In genomic region chr22:28841111-28841510, GRCh38 we compare ENCODE assay signal across 21 cellular contexts.
"Had no signal": no experiment of that assay in that cellular context is flagged by ENCODE, and none has a peak within 500 bp of the region (broad histone marks: within the 10 kb centered on the region; RNA-seq: fewer than 3 reads in every experiment).

No MANE protein-coding gene starts in this region.

- H3K27me3 ChIP-seq: foreskin keratinocyte, neutrophil, thyroid gland, uterus had no signal

- ATAC-seq: activated CD8-positive, alpha-beta T cell treated with anti-CD3 and anti-CD28 coated beads, Interleukin-2, amount 10 ng/mL, durations not matched to agents 7 days and 5 days; activated naive CD4-positive, alpha-beta T cell treated with anti-CD3 and anti-CD28 coated beads, Interleukin-2, amount 50 U/mL, for 72 hours; foreskin keratinocyte; natural killer cell; stimulated activated memory B cell treated with anti-CD40 and anti-IgM and Interleukin-4, amounts not matched to agents 10 μg/mL and 1 μg/mL and 100 μg/mL, for 72 hours had no signal

- H3K4me1 ChIP-seq: foreskin keratinocyte, parathyroid adenoma, thyroid gland, uterus had no signal

- H3K9ac ChIP-seq: parathyroid adenoma had no signal

- H2AFZ ChIP-seq: parathyroid adenoma had no signal

- H3K9me3 ChIP-seq: neutrophil, thyroid gland, uterus had no signal

- H3K27ac ChIP-seq: foreskin keratinocyte, neutrophil, parathyroid adenoma, thyroid gland, uterus had no signal

- H3K4me3 ChIP-seq: thyroid gland, uterus had no signal

- H3K27me3 Mint-ChIP-seq: activated CD4-positive, alpha-beta T cell treated with anti-CD3 and anti-CD28 coated beads, Interleukin-2, amount 10 ng/mL, durations not matched to agents 24 days and 14 days; stimulated activated memory B cell treated with anti-CD40 and anti-IgM and Interleukin-4, amounts not matched to agents 10 μg/mL and 1 μg/mL and 100 μg/mL, for 72 hours had no signal

- H3K9me3 Mint-ChIP-seq: activated CD4-positive, alpha-beta T cell treated with anti-CD3 and anti-CD28 coated beads, Interleukin-2, amount 10 ng/mL, durations not matched to agents 24 days and 14 days; activated naive CD4-positive, alpha-beta T cell treated with anti-CD3 and anti-CD28 coated beads, Interleukin-2, amount 50 U/mL, for 72 hours; natural killer cell; stimulated activated memory B cell treated with anti-CD40 and anti-IgM and Interleukin-4, amounts not matched to agents 10 μg/mL and 1 μg/mL and 100 μg/mL, for 72 hours had no signal

- DNase-seq: activated CD4-positive, alpha-beta T cell treated with anti-CD3 and anti-CD28 coated beads, Interleukin-2, amount 10 ng/mL, durations not matched to agents 24 days and 14 days; activated CD4-positive, CD25-positive, alpha-beta regulatory T cell; activated CD8-positive, alpha-beta memory T cell treated with anti-CD3 and anti-CD28 coated beads, Interleukin-2, amount 50 U/mL, for 4 hours; activated CD8-positive, alpha-beta T cell treated with anti-CD3 and anti-CD28 coated beads, Interleukin-2, amount 10 ng/mL, durations not matched to agents 7 days and 5 days; activated effector memory CD4-positive, alpha-beta T cell treated with anti-CD3 and anti-CD28 coated beads, Interleukin-2, amount 50 U/mL, for 16 hours; activated T-cell treated with anti-CD3 and anti-CD28 coated beads, Interleukin-2, amount 50 U/mL, for 48 hours; caudate nucleus; cortex of kidney; effector CD4-positive, alpha-beta T cell; foreskin keratinocyte; head of caudate nucleus; mesendoderm; natural killer cell; retina; stimulated activated CD4-positive, alpha-beta T cell treated with anti-CD3 and anti-CD28 coated beads, Interleukin-2, amount 100 ng/mL, for 48 hours; thyroid gland; uterus had no signal

- H3K27ac Mint-ChIP-seq: activated CD4-positive, alpha-beta T cell treated with anti-CD3 and anti-CD28 coated beads, Interleukin-2, amount 10 ng/mL, durations not matched to agents 24 days and 14 days; activated CD8-positive, alpha-beta T cell treated with anti-CD3 and anti-CD28 coated beads, Interleukin-2, amount 10 ng/mL, durations not matched to agents 7 days and 5 days; activated naive CD4-positive, alpha-beta T cell treated with anti-CD3 and anti-CD28 coated beads, Interleukin-2, amount 50 U/mL, for 72 hours; natural killer cell; stimulated activated memory B cell treated with anti-CD40 and anti-IgM and Interleukin-4, amounts not matched to agents 10 μg/mL and 1 μg/mL and 100 μg/mL, for 72 hours had no signal

- H3K79me2 ChIP-seq: parathyroid adenoma had no signal

- H3K36me3 Mint-ChIP-seq: activated naive CD4-positive, alpha-beta T cell treated with anti-CD3 and anti-CD28 coated beads, Interleukin-2, amount 50 U/mL, for 72 hours; natural killer cell; stimulated activated memory B cell treated with anti-CD40 and anti-IgM and Interleukin-4, amounts not matched to agents 10 μg/mL and 1 μg/mL and 100 μg/mL, for 72 hours had no signal

- H3K4me1 Mint-ChIP-seq: activated CD4-positive, alpha-beta T cell treated with anti-CD3 and anti-CD28 coated beads, Interleukin-2, amount 10 ng/mL, durations not matched to agents 24 days and 14 days; natural killer cell; stimulated activated memory B cell treated with anti-CD40 and anti-IgM and Interleukin-4, amounts not matched to agents 10 μg/mL and 1 μg/mL and 100 μg/mL, for 72 hours had no signal

- H3K36me3 ChIP-seq: neutrophil, thyroid gland, uterus had no signal

- H3K4me3 Mint-ChIP-seq: activated CD4-positive, alpha-beta T cell treated with anti-CD3 and anti-CD28 coated beads, Interleukin-2, amount 10 ng/mL, durations not matched to agents 24 days and 14 days; activated CD8-positive, alpha-beta T cell treated with anti-CD3 and anti-CD28 coated beads, Interleukin-2, amount 10 ng/mL, durations not matched to agents 7 days and 5 days; natural killer cell; stimulated activated memory B cell treated with anti-CD40 and anti-IgM and Interleukin-4, amounts not matched to agents 10 μg/mL and 1 μg/mL and 100 μg/mL, for 72 hours had no signal
